20 cellular contexts compared by ENCODE assay signal in the genomic region with DNA sequence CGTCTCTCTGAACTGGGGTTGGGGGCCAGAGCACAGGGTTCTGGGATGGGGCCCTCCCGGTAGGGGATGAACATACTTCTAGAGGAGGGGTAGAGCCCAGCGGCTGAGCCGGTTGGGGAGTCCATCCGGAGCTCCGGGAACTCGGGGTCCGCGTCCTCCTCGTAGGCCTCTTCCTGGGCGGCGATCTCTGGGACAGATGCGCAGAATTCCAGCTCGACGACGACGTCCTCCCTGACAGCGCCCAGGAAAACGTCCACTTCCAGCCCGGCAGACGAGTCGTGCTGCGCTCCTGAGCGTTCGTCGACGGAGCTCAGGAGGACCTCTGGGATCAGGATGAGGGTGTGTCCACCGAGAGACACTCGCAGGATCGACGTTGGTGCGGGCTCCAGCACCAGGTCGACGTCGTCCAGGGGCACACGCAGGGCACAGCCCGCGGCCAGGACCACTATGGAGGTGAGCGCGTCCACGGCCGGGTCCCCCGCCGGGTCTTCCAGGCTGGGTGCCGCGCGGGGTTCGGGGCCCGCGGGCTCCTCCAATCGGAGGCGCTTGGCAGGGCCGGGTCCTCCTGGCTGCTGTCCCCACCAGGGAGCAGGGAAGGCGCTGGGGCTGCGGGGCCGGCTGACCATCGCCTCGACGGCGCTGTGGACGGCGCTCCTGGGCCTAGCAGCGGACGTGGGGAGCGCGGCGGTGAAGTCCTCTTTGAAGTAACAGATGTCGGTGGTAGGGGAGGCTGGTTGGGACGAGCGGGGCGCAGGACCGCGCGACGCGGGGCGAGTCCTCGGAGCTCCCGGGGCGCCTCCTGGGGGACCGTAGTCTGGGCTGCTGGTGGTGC. TPM values are rescaled to one million over a fixed set of nuclear protein-coding genes. Genes with fewer than 3 reads are reported as not detected.
A peak's percentile ranks its signal among the peaks of the same experiment; 100 is the strongest.
DNase-seq lines count a peak whose midpoint lies in the region; ATAC-seq and TF ChIP-seq lines count a peak whose summit lies in the region.
"Had no signal": no experiment of that assay in that cellular context is flagged by ENCODE, and none has a peak within 500 bp of the region (broad histone marks: within the 10 kb centered on the region; RNA-seq: fewer than 3 reads in every experiment).

No MANE protein-coding gene starts in this region.

- H3K23ac ChIP-seq in neuronal stem cell (ENCODE audit: low read depth, low read length, poor library complexity): no peak overlapping the region

- TF ChIP-seq POLR2A in testis (IDR thresholded peaks at IDR 0.05) (no peak), sigmoid colon (IDR thresholded peaks at IDR 0.05) (no peak)

- H3K4me2 ChIP-seq in neuronal stem cell (ENCODE audit: insufficient read depth, low read length, poor library complexity, severe bottlenecking): no peak overlapping the region
- H3K4me2 ChIP-seq: GM23338 had no signal

- intact Hi-C loops in testis (cut with DNase I; ENCODE audit: low total_unique reads): no loop called here
- intact Hi-C loops in sigmoid colon (cut with DNase I): no loop called here

- WGBS in neuronal stem cell (ENCODE audit: extremely low coverage in 2 of 2, insufficient read length in 2 of 2, insufficient replicate concordance in 1 of 2), 2 donors: no CpG with 5 or more reads among the region's 81 CpGs
- WGBS in testis, 2 donors: 41 to 50% methylated on average over 48 to 80 of the region's 81 CpGs
- 65 to 84% methylated on average over 81 of the region's 81 CpGs for WGBS in sigmoid colon, 2 donors

- no peak overlapping the region for H2BK5ac ChIP-seq in neuronal stem cell (ENCODE audit: low read length)

- H3K4me1 ChIP-seq in neuronal stem cell (ENCODE audit: control insufficient read depth in 2 of 2, insufficient read depth in 1 of 2, low read depth in 1 of 2, low read length in 2 of 2): no peaks in the 10 kb centered on the region
- no peaks in the 10 kb centered on the region for H3K4me1 ChIP-seq in testis
- H3K4me1 ChIP-seq in sigmoid colon: no peaks in the 10 kb centered on the region
- H3K4me1 ChIP-seq: Caco-2 had no signal

- no peak overlapping the region for H2BK12ac ChIP-seq in neuronal stem cell (ENCODE audit: low read length)

- no peak overlapping the region for H2BK15ac ChIP-seq in neuronal stem cell (ENCODE audit: low read length)

- H3K27me3 ChIP-seq in neuronal stem cell (ENCODE audit: control insufficient read depth in 3 of 3, insufficient read depth in 3 of 3, low read depth in 1 of 3, low read length in 3 of 3) (no peaks in the 10 kb centered on the region), testis (no peaks in the 10 kb centered on the region), MG63 (no peaks in the 10 kb centered on the region), sigmoid colon (no peaks in the 10 kb centered on the region)

- H3K9me3 ChIP-seq in neuronal stem cell (replicated peaks in 1 of 2; ENCODE audit: control insufficient read depth in 2 of 2, insufficient read depth in 1 of 2, low read depth in 1 of 2, low read length in 2 of 2) (peaks cover 0 to 2% of the 10 kb centered on the region in 2 donors), testis (no peaks in the 10 kb centered on the region), MG63 (no peaks in the 10 kb centered on the region), sigmoid colon (peaks cover 0 to 4% (median 0%) of the 10 kb centered on the region in 4 donors)
- H3K9me3 ChIP-seq: Caco-2 had no signal

- no peaks in the 10 kb centered on the region for H3K4me1 Mint-ChIP-seq in stimulated activated naive CD8-positive, alpha-beta T cell treated with anti-CD3 and anti-CD28 coated beads, Interleukin-15, amount 100 ng/mL, for 72 hours
- H3K4me1 Mint-ChIP-seq: GM23338 had no signal

- H3K9me3 Mint-ChIP-seq in stimulated activated naive CD8-positive, alpha-beta T cell treated with anti-CD3 and anti-CD28 coated beads, Interleukin-15, amount 100 ng/mL, for 72 hours: peaks cover 7 to 11% of the 10 kb centered on the region in 2 donors

- no peak overlapping the region for H3K4ac ChIP-seq in neuronal stem cell (ENCODE audit: low read length)

- peak overlapping the region; percentile 38 for H3K18ac ChIP-seq in neuronal stem cell (ENCODE audit: low read length)

- no peak overlapping the region for H4K8ac ChIP-seq in neuronal stem cell (ENCODE audit: low read depth, low read length)

- no peaks in the 10 kb centered on the region for H3K79me1 ChIP-seq in neuronal stem cell (ENCODE audit: low read depth, low read length)

- H3K4me3 ChIP-seq in neuronal stem cell (ENCODE audit: low read length in 2 of 2) (no peak overlapping the region), testis (peak overlapping the region; percentile 42 to 52), MG63 (no peak overlapping the region), sigmoid colon (no peak overlapping the region)
- H3K4me3 ChIP-seq: GM23338 had no signal

- H2BK120ac ChIP-seq in neuronal stem cell (ENCODE audit: low read depth, low read length): no peak overlapping the region

- H3K14ac ChIP-seq in neuronal stem cell (ENCODE audit: low read length): no peak overlapping the region

- H2AK5ac ChIP-seq in neuronal stem cell (ENCODE audit: low read depth, low read length): no peak overlapping the region

- no peak overlapping the region for H3K27ac Mint-ChIP-seq in stimulated activated naive CD8-positive, alpha-beta T cell treated with anti-CD3 and anti-CD28 coated beads, Interleukin-15, amount 100 ng/mL, for 72 hours
- H3K27ac Mint-ChIP-seq: CD4-positive, alpha-beta T cell; GM23338; HFFc6 had no signal

- H4K91ac ChIP-seq in neuronal stem cell (ENCODE audit: low read depth, low read length, poor library complexity): no peak overlapping the region

- no peak for DNase-seq in stimulated activated naive CD8-positive, alpha-beta T cell treated with anti-CD3 and anti-CD28 coated beads, Interleukin-15, amount 100 ng/mL, for 72 hours
- no peak for DNase-seq in stimulated activated naive CD8-positive, alpha-beta T cell treated with anti-CD3 and anti-CD28 coated beads, Interleukin-15, Interleukin-2, amounts not matched to agents 100 U/mL and 50 U/mL, for 24 hours
- DNase-seq in neuronal stem cell (ENCODE audit: low spot score) (no peak), testis (no peak), MG63 (no peak), sigmoid colon (no peak)
- DNase-seq: Caco-2; CD4-positive, alpha-beta T cell; DMS153; DMS79; GDM1; HCEC 1CT; HFFc6 had no signal

- H3K36me3 ChIP-seq in neuronal stem cell (replicated peaks in 1 of 2; ENCODE audit: control insufficient read depth in 2 of 2, insufficient read depth in 2 of 2, low read length in 2 of 2) (no peaks in the 10 kb centered on the region), testis (ENCODE audit: low read depth, missing control alignments) (no peaks in the 10 kb centered on the region), MG63 (no peaks in the 10 kb centered on the region), sigmoid colon (no peaks in the 10 kb centered on the region)

- TF ChIP-seq CTCF in testis (IDR thresholded peaks at IDR 0.05) (no peak), sigmoid colon (IDR thresholded peaks at IDR 0.05) (no peak)

- H3K27me3 Mint-ChIP-seq in stimulated activated naive CD8-positive, alpha-beta T cell treated with anti-CD3 and anti-CD28 coated beads, Interleukin-15, amount 100 ng/mL, for 72 hours: peaks cover 17% of the 10 kb centered on the region

- H3K27ac ChIP-seq in neuronal stem cell (replicated peaks; ENCODE audit: low read length): no peak overlapping the region
- no peak overlapping the region for H3K27ac ChIP-seq in testis
- no peak overlapping the region for H3K27ac ChIP-seq in sigmoid colon
- H3K27ac ChIP-seq: C4-2B, HL-60 had no signal

- TF ChIP-seq EP300 in sigmoid colon (IDR thresholded peaks at IDR 0.05): no peak

- peak; percentile 40 for ATAC-seq in stimulated activated naive CD8-positive, alpha-beta T cell treated with anti-CD3 and anti-CD28 coated beads, Interleukin-15, amount 100 ng/mL, for 72 hours
- no peak for ATAC-seq in stimulated activated naive CD8-positive, alpha-beta T cell treated with anti-CD3 and anti-CD28 coated beads, Interleukin-15, Interleukin-2, amounts not matched to agents 100 U/mL and 50 U/mL, for 24 hours
- no peak for ATAC-seq in GM21515 (IDR thresholded peaks at IDR 0.05; ENCODE audit: unreplicated experiment)
- ATAC-seq: GM23338 had no signal

- no peak overlapping the region for H3K4me3 Mint-ChIP-seq in stimulated activated naive CD8-positive, alpha-beta T cell treated with anti-CD3 and anti-CD28 coated beads, Interleukin-15, amount 100 ng/mL, for 72 hours
- H3K4me3 Mint-ChIP-seq: CD4-positive, alpha-beta T cell; GM23338; HFFc6 had no signal

- no peak overlapping the region for H3K9ac ChIP-seq in neuronal stem cell (ENCODE audit: low read depth, low read length, poor library complexity)

- H2AFZ ChIP-seq in neuronal stem cell (ENCODE audit: low read length): no peak overlapping the region
- H2AFZ ChIP-seq: GM23338 had no signal

RNA-seq across cellular contexts. Expression of gene PRR23B, which starts 0.5 kb away (rescaled TPM):
- polyA plus RNA-seq in neuronal stem cell (2013, experiment 1 of 2): not detected
- polyA plus RNA-seq in neuronal stem cell (2013, experiment 2 of 2): not detected
- total RNA-seq in testis: 1 to 10 TPM in 1 of 2 donors, under 1 TPM in 1; 0.93 to 3.7 TPM
- polyA plus RNA-seq in testis (ENCODE audit: insufficient read depth, low read depth, low replicate concordance): 1.8 TPM
- total RNA-seq in MG63 (2014; rRNA removed; shearing (Covaris generic); ENCODE audit: low replicate concordance): not detected in 2 replicates
- total RNA-seq in sigmoid colon: not detected
- polyA plus RNA-seq in sigmoid colon: not detected
- total RNA-seq: Caco-2; CD4-positive, alpha-beta T cell; Daoy; GM23338; HFFc6; HT1080 had no signal
- polyA plus RNA-seq: BJ, GM23338 had no signal

RNA-seq across cellular contexts. Expression of gene PRR23A, which starts 14.2 kb away (rescaled TPM):
- polyA plus RNA-seq in neuronal stem cell (2013, experiment 1 of 2): not detected
- polyA plus RNA-seq in neuronal stem cell (2013, experiment 2 of 2): not detected
- total RNA-seq in testis (10 to 100 TPM in 1 of 2 donors, 1 to 10 TPM in 1; 6.6 to 14.8 TPM), sigmoid colon (not detected)
- polyA plus RNA-seq in testis (ENCODE audit: insufficient read depth, low read depth, low replicate concordance) (2.8 TPM), sigmoid colon (not detected)
- total RNA-seq in MG63 (2014; rRNA removed; shearing (Covaris generic); ENCODE audit: low replicate concordance): not detected in 2 replicates
- total RNA-seq: Caco-2; CD4-positive, alpha-beta T cell; Daoy; GM23338; HFFc6; HT1080 had no signal
- polyA plus RNA-seq: BJ, GM23338 had no signal

RNA-seq across cellular contexts. Expression of gene PRR23C, which starts 24.4 kb away (rescaled TPM):
- not detected for polyA plus RNA-seq in neuronal stem cell (2013, experiment 1 of 2)
- polyA plus RNA-seq in neuronal stem cell (2013, experiment 2 of 2): not detected
- total RNA-seq in testis (1 to 10 TPM; 1.4 to 3.7 TPM), sigmoid colon (not detected)
- polyA plus RNA-seq in testis (ENCODE audit: insufficient read depth, low read depth, low replicate concordance) (1.3 TPM), sigmoid colon (not detected)
- not detected in 2 replicates for total RNA-seq in MG63 (2014; rRNA removed; shearing (Covaris generic); ENCODE audit: low replicate concordance)
- total RNA-seq: Caco-2; CD4-positive, alpha-beta T cell; Daoy; GM23338; HFFc6; HT1080 had no signal
- polyA plus RNA-seq: BJ, GM23338 had no signal

Comparison
In these comparisons a context has a peak if more than half of its experiments do, and no peak if none do; other contexts are left out.
1. H3K4me3 ChIP-seq: peak in testis (2 of 2); none in neuronal stem cell (0 of 2), MG63 (single experiment) and sigmoid colon (0 of 4).